Comparison of ENCODE assay signal across 8 cellular contexts in the genomic region with DNA sequence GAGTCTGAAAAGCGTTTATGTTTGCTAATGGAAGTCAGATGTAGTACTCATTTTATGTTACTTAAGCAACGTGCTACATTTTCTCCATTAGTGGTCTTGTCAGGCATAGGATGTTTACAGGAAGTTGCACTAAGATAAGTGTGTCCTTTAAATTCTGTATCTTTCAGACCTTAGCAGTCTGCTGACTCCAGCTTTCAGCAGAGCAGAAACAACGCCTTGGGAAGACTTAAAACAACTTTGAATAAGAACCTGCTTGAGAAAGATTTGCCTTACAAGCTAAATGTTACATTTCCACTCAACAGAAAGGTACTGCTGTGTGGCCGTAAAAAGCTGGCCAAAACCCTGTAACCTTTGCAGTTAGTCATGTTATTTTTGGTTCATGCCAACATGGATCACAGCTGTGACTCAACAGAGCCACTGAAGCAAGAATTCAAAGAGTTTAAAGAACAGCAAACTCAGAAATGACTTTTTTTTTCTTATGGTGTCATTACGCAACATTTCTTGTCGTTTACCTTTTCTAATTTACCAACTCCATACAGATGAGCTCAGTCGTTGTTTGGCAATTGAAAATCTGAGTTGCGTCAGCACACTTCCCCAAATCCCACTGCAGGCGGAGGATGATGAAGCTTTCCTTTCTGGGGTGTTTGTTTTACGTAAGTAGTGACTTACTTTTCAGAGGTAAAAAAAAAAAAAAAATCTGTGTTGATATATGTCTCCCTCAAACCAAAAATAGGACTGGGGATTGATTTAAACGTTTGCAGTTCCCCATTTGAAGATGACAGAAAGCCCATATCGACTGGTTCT. TPM values are rescaled to one million over a fixed set of nuclear protein-coding genes. Genes with fewer than 3 reads are reported as not detected.
DNase-seq lines count a peak whose midpoint lies in the region; ATAC-seq lines count a peak whose summit lies in the region.

No MANE protein-coding gene starts in this region.

- H3K9me3 Mint-ChIP-seq in activated naive CD8-positive, alpha-beta T cell treated with anti-CD3 and anti-CD28 coated beads for 36 hours, result no peaks in the 10 kb centered on the region

- peaks cover 11% of the 10 kb centered on the region for H3K4me1 Mint-ChIP-seq in activated naive CD8-positive, alpha-beta T cell treated with anti-CD3 and anti-CD28 coated beads for 36 hours

- no peak overlapping the region for H3K4me3 Mint-ChIP-seq in activated naive CD8-positive, alpha-beta T cell treated with anti-CD3 and anti-CD28 coated beads for 36 hours

- peak; percentile 80 for ATAC-seq in left lobe of liver
- no peak for ATAC-seq in GM21619 (IDR thresholded peaks at IDR 0.05; ENCODE audit: unreplicated experiment)

- DNase-seq in A172 (ENCODE audit: low spot score) (peak; percentile 55), HS-5 (ENCODE audit: low read depth) (peak; percentile 85), left lobe of liver (ENCODE audit: low spot score) (peak; percentile 66), cerebellar cortex (ENCODE audit: low spot score) (no peak), DMS 273 treated with DMSO at 0.1 percent for 48 hours (lab: John Stamatoyannopoulos, UW) (no peak)
- no peak for DNase-seq in activated naive CD8-positive, alpha-beta T cell treated with anti-CD3 and anti-CD28 coated beads for 36 hours
- DNase-seq in stimulated activated naive CD4-positive, alpha-beta T cell treated with Interleukin-2 at 50 U/mL for 16 hours (lab: John Stamatoyannopoulos, UW), result no peak

- H3K36me3 Mint-ChIP-seq in activated naive CD8-positive, alpha-beta T cell treated with anti-CD3 and anti-CD28 coated beads for 36 hours, result no peaks in the 10 kb centered on the region

- H3K27ac Mint-ChIP-seq in activated naive CD8-positive, alpha-beta T cell treated with anti-CD3 and anti-CD28 coated beads for 36 hours, result peak overlapping the region; percentile 49

- peaks cover 25% of the 10 kb centered on the region for H3K27me3 Mint-ChIP-seq in activated naive CD8-positive, alpha-beta T cell treated with anti-CD3 and anti-CD28 coated beads for 36 hours

RNA-seq across cellular contexts. Expression of gene BMP6, which starts 27.9 kb away (rescaled TPM):
- 0.07 and 0.22 TPM in 2 replicates for total RNA-seq in A172 (2014; rRNA removed; shearing (Covaris generic))
- not detected for total RNA-seq in activated naive CD8-positive, alpha-beta T cell treated with anti-CD3 and anti-CD28 coated beads for 36 hours
- total RNA-seq in left lobe of liver, result 3.6 TPM

Comparison
In these comparisons a context has a peak if more than half of its experiments do, and no peak if none do; other contexts are left out.
1. DNase-seq: peak in A172 (single experiment), HS-5 (single experiment) and left lobe of liver (single experiment); none in activated naive CD8-positive, alpha-beta T cell treated with anti-CD3 and anti-CD28 coated beads for 36 hours (single experiment), cerebellar cortex (single experiment), DMS 273 treated with DMSO at 0.1 percent for 48 hours (single experiment) and stimulated activated naive CD4-positive, alpha-beta T cell treated with Interleukin-2 at 50 U/mL for 16 hours (single experiment).